Comparison of ENCODE assay signal across 10 cellular contexts in genomic region chr9:36029765-36030528, GRCh38. TPM values are rescaled to one million over a fixed set of nuclear protein-coding genes. Genes with fewer than 3 reads are reported as not detected.
DNase-seq lines count a peak whose midpoint lies in the region; ATAC-seq and TF ChIP-seq lines count a peak whose summit lies in the region.
"Had no signal": no experiment of that assay in that cellular context is flagged by ENCODE, and none has a peak within 500 bp of the region (broad histone marks: within the 10 kb centered on the region; RNA-seq: fewer than 3 reads in every experiment).

No MANE protein-coding gene starts in this region.

- CTCF ChIA-PET in WTC11 (lab: Charles Lee): interaction anchor here (1.7 kb wide), 1 partner anchor 136 kb away, joined by 4 read pairs; no protein-coding TSS in a partner anchor
- CTCF ChIA-PET in Caco-2 (lab: Charles Lee): interaction anchor here (0.5 kb wide), 1 partner anchor 384 kb away, joined by 3 read pairs; no protein-coding TSS in a partner anchor

- H3K36me3 ChIP-seq in ascending aorta (no peaks in the 10 kb centered on the region), Caco-2 (ENCODE audit: control insufficient read depth, insufficient read depth, low read length) (no peaks in the 10 kb centered on the region)

- peak overlapping the region; percentile 39 to 49 for H3K27ac ChIP-seq in ascending aorta

- H3K4me1 ChIP-seq in ascending aorta: peaks cover 0 to 13% of the 10 kb centered on the region in 2 donors
- no peaks in the 10 kb centered on the region for H3K4me1 ChIP-seq in Caco-2

- DNase-seq in A172 (ENCODE audit: low spot score): peak; percentile 43
- DNase-seq in HT1080 (ENCODE audit: low read depth): peak; percentile 73
- DNase-seq in ascending aorta (ENCODE audit: low spot score in 2 of 2): no peak
- peak; percentile 98 for DNase-seq in iris pigment epithelial cell (ENCODE audit: low read depth)
- no peak for DNase-seq in activated gamma-delta T cell (lab: John Stamatoyannopoulos, UW)
- DNase-seq in ACHN: no peak
- DNase-seq in WTC11 (ENCODE audit: low spot score): no peak
- DNase-seq in Caco-2: no peak
- DNase-seq: T-helper 2 cell had no signal

- H3K4me3 ChIP-seq in ascending aorta (no peak overlapping the region), Caco-2 (ENCODE audit: low read depth, low read length) (no peak overlapping the region)

- H3K4me1 Mint-ChIP-seq in WTC11 (no peaks in the 10 kb centered on the region), Caco-2 (ENCODE audit: low read depth, unreplicated experiment) (no peaks in the 10 kb centered on the region)

- peaks cover 4% of the 10 kb centered on the region for H3K9me3 Mint-ChIP-seq in WTC11
- H3K9me3 Mint-ChIP-seq in Caco-2 (ENCODE audit: unreplicated experiment): no peaks in the 10 kb centered on the region
- H3K9me3 Mint-ChIP-seq: activated naive CD4-positive, alpha-beta T cell treated with anti-CD3 and anti-CD28 coated beads, Interleukin-2, amount 50 U/mL, for 72 hours had no signal

- in situ Hi-C loops in ACHN (cut with HindIII; ENCODE audit: low pct_ligation_motif_present, low pct_unique_long_range_greater_than_20kb, low sequenced_read_pairs): no loop called here

- H3K4me3 Mint-ChIP-seq in WTC11 (no peak overlapping the region), Caco-2 (ENCODE audit: unreplicated experiment) (no peak overlapping the region)

- H3K27me3 ChIP-seq in ascending aorta: no peaks in the 10 kb centered on the region
- H3K27me3 ChIP-seq in Caco-2 (replicated peaks; ENCODE audit: control insufficient read depth, insufficient read depth, low read length): no peaks in the 10 kb centered on the region; the same call in 1 of the 2 replicates

- no peaks in the 10 kb centered on the region for H3K36me3 Mint-ChIP-seq in WTC11
- H3K36me3 Mint-ChIP-seq in Caco-2 (ENCODE audit: insufficient read depth, unreplicated experiment): no peaks in the 10 kb centered on the region
- H3K36me3 Mint-ChIP-seq: activated naive CD4-positive, alpha-beta T cell treated with anti-CD3 and anti-CD28 coated beads, Interleukin-2, amount 50 U/mL, for 72 hours had no signal

- H3K9me3 ChIP-seq in ascending aorta (no peaks in the 10 kb centered on the region), Caco-2 (no peaks in the 10 kb centered on the region)

- no peak for TF ChIP-seq CTCF in ascending aorta (IDR thresholded peaks at IDR 0.05)
- TF ChIP-seq CTCF in WTC11 (IDR thresholded peaks at IDR 0.05): no peak
- no peak for TF ChIP-seq CTCF in Caco-2 (IDR thresholded peaks at IDR 0.05; ENCODE audit: insufficient read depth in 1 of 2, low read depth in 1 of 2, low read length in 1 of 2, severe bottlenecking in 1 of 2, unreplicated experiment in 1 of 2)

- H3K27ac Mint-ChIP-seq in WTC11: no peak overlapping the region
- no peak overlapping the region for H3K27ac Mint-ChIP-seq in Caco-2 (ENCODE audit: unreplicated experiment)
- H3K27ac Mint-ChIP-seq: activated naive CD4-positive, alpha-beta T cell treated with anti-CD3 and anti-CD28 coated beads, Interleukin-2, amount 50 U/mL, for 72 hours had no signal

- ATAC-seq in WTC11: no peak
- ATAC-seq: activated naive CD4-positive, alpha-beta T cell treated with anti-CD3 and anti-CD28 coated beads, Interleukin-2, amount 50 U/mL, for 72 hours had no signal

- no peaks in the 10 kb centered on the region; the same call in 1 of the 2 replicates for H3K27me3 Mint-ChIP-seq in WTC11 (ENCODE audit: low read depth)
- H3K27me3 Mint-ChIP-seq in Caco-2 (ENCODE audit: insufficient read depth, unreplicated experiment): peaks cover 19% of the 10 kb centered on the region

- intact Hi-C loops in ascending aorta (cut with DNase I) (loop anchor here (10.0 kb wide), 2 partner anchors 215 to 915 kb away; partner anchors contain the start of genes ATOSB, HINT2 and SPAG8), Caco-2 (cut with micrococcal nuclease; ENCODE audit: unreplicated experiment) (no loop called here)

- POLR2A ChIA-PET in WTC11 (lab: Charles Lee): no interaction called here
- POLR2A ChIA-PET in Caco-2 (lab: Charles Lee): no interaction called here

- no TSS peak for BruUV-seq in Caco-2 (replicated peaks; lab: Mats Ljungman, UMichigan)

TF ChIP-seq in WTC11, 78 proteins besides CTCF, POLR2A, EP300 and RAD21 (continues in another document):
- TF ChIP-seq ZNF138 (CRISPR knock-in tag; conservative IDR thresholded peaks at IDR 0.05) (no peak), ZNF232 (CRISPR knock-in tag; IDR thresholded peaks at IDR 0.05) (no peak), RORB (CRISPR knock-in tag; IDR thresholded peaks at IDR 0.05) (no peak), TP53 (CRISPR knock-in tag; IDR thresholded peaks at IDR 0.05) (no peak), FOXK1 (CRISPR knock-in tag; IDR thresholded peaks at IDR 0.05) (no peak), NR3C1 (CRISPR knock-in tag; conservative IDR thresholded peaks at IDR 0.05; ENCODE audit: low read depth) (no peak), ATF2 (CRISPR knock-in tag; IDR thresholded peaks at IDR 0.05; ENCODE audit: borderline replicate concordance, low read depth) (no peak), NR1H2 (CRISPR knock-in tag; IDR thresholded peaks at IDR 0.05) (no peak), TCF7 (CRISPR knock-in tag; IDR thresholded peaks at IDR 0.05; ENCODE audit: low read depth) (no peak), TEAD4 (CRISPR knock-in tag; IDR thresholded peaks at IDR 0.05) (no peak)
- TF ChIP-seq, protein P1, sequence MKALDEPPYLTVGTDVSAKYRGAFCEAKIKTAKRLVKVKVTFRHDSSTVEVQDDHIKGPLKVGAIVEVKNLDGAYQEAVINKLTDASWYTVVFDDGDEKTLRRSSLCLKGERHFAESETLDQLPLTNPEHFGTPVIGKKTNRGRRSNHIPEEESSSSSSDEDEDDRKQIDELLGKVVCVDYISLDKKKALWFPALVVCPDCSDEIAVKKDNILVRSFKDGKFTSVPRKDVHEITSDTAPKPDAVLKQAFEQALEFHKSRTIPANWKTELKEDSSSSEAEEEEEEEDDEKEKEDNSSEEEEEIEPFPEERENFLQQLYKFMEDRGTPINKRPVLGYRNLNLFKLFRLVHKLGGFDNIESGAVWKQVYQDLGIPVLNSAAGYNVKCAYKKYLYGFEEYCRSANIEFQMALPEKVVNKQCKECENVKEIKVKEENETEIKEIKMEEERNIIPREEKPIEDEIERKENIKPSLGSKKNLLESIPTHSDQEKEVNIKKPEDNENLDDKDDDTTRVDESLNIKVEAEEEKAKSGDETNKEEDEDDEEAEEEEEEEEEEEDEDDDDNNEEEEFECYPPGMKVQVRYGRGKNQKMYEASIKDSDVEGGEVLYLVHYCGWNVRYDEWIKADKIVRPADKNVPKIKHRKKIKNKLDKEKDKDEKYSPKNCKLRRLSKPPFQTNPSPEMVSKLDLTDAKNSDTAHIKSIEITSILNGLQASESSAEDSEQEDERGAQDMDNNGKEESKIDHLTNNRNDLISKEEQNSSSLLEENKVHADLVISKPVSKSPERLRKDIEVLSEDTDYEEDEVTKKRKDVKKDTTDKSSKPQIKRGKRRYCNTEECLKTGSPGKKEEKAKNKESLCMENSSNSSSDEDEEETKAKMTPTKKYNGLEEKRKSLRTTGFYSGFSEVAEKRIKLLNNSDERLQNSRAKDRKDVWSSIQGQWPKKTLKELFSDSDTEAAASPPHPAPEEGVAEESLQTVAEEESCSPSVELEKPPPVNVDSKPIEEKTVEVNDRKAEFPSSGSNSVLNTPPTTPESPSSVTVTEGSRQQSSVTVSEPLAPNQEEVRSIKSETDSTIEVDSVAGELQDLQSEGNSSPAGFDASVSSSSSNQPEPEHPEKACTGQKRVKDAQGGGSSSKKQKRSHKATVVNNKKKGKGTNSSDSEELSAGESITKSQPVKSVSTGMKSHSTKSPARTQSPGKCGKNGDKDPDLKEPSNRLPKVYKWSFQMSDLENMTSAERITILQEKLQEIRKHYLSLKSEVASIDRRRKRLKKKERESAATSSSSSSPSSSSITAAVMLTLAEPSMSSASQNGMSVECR (CRISPR knock-in tag; IDR thresholded peaks at IDR 0.05; ENCODE audit: borderline replicate concordance): no peak

RNA-seq across cellular contexts. Expression of gene RECK, which starts 6.8 kb away (rescaled TPM):
- 17.9 and 19.4 TPM in 2 replicates for total RNA-seq in A172 (2014; rRNA removed; shearing (Covaris generic))
- 5.2 and 7.5 TPM in 2 replicates for total RNA-seq in HT1080 (2014; rRNA removed; shearing (Covaris generic))
- polyA plus RNA-seq in HT1080 (2015; cell fraction: cytosol; rRNA removed): 4.8 and 6.8 TPM in 2 replicates
- polyA plus RNA-seq in HT1080 (2015; cell fraction: nucleus; rRNA removed): 3.9 and 4.0 TPM in 2 replicates
- total RNA-seq in ascending aorta: 5.7 TPM
- total RNA-seq in WTC11 (2021): 9.9 to 11.2 TPM (median 10.3 TPM) in 3 replicates
- total RNA-seq in Caco-2 (2022): 1.1 and 1.8 TPM in 2 replicates

Comparison
In these comparisons a context has a peak if more than half of its experiments do, and no peak if none do; other contexts are left out.
1. DNase-seq: peak in A172 (single experiment), HT1080 (single experiment) and iris pigment epithelial cell (single experiment); none in ascending aorta (0 of 2), activated gamma-delta T cell (single experiment), ACHN (single experiment), WTC11 (single experiment) and Caco-2 (0 of 2).